In the genomic region with DNA sequence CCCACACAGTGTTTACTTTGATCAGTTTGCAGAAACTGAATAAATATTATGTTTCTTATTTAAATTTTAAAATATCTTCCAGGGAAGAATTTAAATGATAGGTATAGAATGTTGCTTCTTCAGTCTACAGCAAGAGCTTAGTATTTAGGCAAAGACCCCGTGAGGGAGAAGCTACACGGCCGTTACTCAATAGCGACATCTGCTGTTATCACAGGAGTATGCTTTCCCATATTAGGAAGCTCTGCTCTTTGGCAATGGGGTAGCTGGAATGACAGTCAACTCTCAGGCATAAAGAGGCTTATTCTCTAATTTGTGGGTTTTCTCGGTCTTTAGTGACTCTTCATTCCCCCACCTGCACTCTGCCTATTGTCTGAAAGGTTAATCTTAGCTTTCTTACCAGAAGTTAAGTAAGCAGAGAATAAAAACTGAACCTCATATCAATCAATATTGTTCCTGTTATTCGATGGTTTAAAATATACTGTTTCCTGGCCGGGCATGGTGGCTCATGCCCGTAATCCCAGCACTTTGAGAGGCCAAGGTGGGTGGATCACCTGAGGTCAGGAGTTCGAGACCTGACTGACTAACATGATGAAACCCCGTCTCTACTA, we compare ENCODE assay signal across 8 cellular contexts. TPM values are rescaled to one million over a fixed set of nuclear protein-coding genes. Genes with fewer than 3 reads are reported as not detected.
DNase-seq lines count a peak whose midpoint lies in the region; ATAC-seq, FAIRE-seq and TF ChIP-seq lines count a peak whose summit lies in the region.

No MANE protein-coding gene starts in this region.

- H3K9me3 Mint-ChIP-seq in activated T-cell treated with anti-CD3 and anti-CD28 coated beads, Interleukin-2, amount 50 U/mL, for 4 hours: no peaks in the 10 kb centered on the region

- H3K4me2 ChIP-seq in osteoblast (ENCODE audit: insufficient read depth, low read length): no peak overlapping the region

- TF ChIP-seq CTCF in AG09309 (IDR thresholded peaks at IDR 0.05; ENCODE audit: control insufficient read depth, insufficient read depth, low read depth, low read length, missing control alignments): peak; percentile 97
- peak; percentile 96 for TF ChIP-seq CTCF in osteoblast (IDR thresholded peaks at IDR 0.05; ENCODE audit: extremely low read depth, low read depth, low read length)

- H3K27me3 ChIP-seq in osteoblast (ENCODE audit: insufficient read depth, low read length): peaks cover 25% of the 10 kb centered on the region

- FAIRE-seq in frontal cortex (lab: Jason Lieb, UNC): peak; percentile 77

- DNase-seq in AG09309 (ENCODE audit: low read depth): no peak
- DNase-seq in NCI-H748 treated with DMSO at 0.1 percent for 48 hours (lab: John Stamatoyannopoulos, UW): peak; percentile 79
- peak; percentile 21 for DNase-seq in activated T-cell treated with anti-CD3 and anti-CD28 coated beads, Interleukin-2, amount 50 U/mL, for 4 hours
- peak; percentile 43 to 68 for DNase-seq in frontal cortex (ENCODE audit: low spot score in 2 of 2)
- DNase-seq in osteoblast (ENCODE audit: insufficient read length, low spot score, missing footprints): no peak

- no peaks in the 10 kb centered on the region for H4K20me1 ChIP-seq in osteoblast (ENCODE audit: insufficient read depth, low read length)

- no peaks in the 10 kb centered on the region for H3K9me3 ChIP-seq in osteoblast (ENCODE audit: low read depth, low read length)

- peaks cover 4% of the 10 kb centered on the region for H3K27me3 Mint-ChIP-seq in activated T-cell treated with anti-CD3 and anti-CD28 coated beads, Interleukin-2, amount 50 U/mL, for 4 hours (ENCODE audit: low read depth)

- H3K4me3 ChIP-seq in AG09309 (ENCODE audit: control insufficient read depth, low read depth, low read length): no peak overlapping the region
- H3K4me3 ChIP-seq in osteoblast (ENCODE audit: insufficient read depth, low read length): no peak overlapping the region

- H3K36me3 Mint-ChIP-seq in activated T-cell treated with anti-CD3 and anti-CD28 coated beads, Interleukin-2, amount 50 U/mL, for 4 hours (ENCODE audit: insufficient read depth): no peaks in the 10 kb centered on the region

- no peaks in the 10 kb centered on the region for H3K4me1 Mint-ChIP-seq in activated T-cell treated with anti-CD3 and anti-CD28 coated beads, Interleukin-2, amount 50 U/mL, for 4 hours (ENCODE audit: low read depth)

- no peak overlapping the region for H3K27ac ChIP-seq in osteoblast (ENCODE audit: low read depth, low read length)

- H2AFZ ChIP-seq in osteoblast (ENCODE audit: low read length): peak overlapping the region; percentile 33

- no peaks in the 10 kb centered on the region for H3K36me3 ChIP-seq in osteoblast (ENCODE audit: insufficient read depth, low read length)

- H3K4me1 ChIP-seq in osteoblast (ENCODE audit: insufficient read depth, low read length): no peaks in the 10 kb centered on the region

- no peaks in the 10 kb centered on the region for H3K79me2 ChIP-seq in osteoblast (ENCODE audit: insufficient read depth, low read length)

- no peak overlapping the region for H3K4me3 Mint-ChIP-seq in activated T-cell treated with anti-CD3 and anti-CD28 coated beads, Interleukin-2, amount 50 U/mL, for 4 hours

- ATAC-seq in GM18498 (IDR thresholded peaks at IDR 0.05; ENCODE audit: unreplicated experiment) (peak; percentile 77), HG03432 (IDR thresholded peaks at IDR 0.05; ENCODE audit: unreplicated experiment) (peak; percentile 85), HG02840 (IDR thresholded peaks at IDR 0.05; ENCODE audit: low FRiP score, unreplicated experiment) (no peak)
- peak; percentile 62 to 66 for ATAC-seq in activated T-cell treated with anti-CD3 and anti-CD28 coated beads, Interleukin-2, amount 50 U/mL, for 4 hours

RNA-seq across cellular contexts. Expression of a gene that starts 13.2 kb away (rescaled TPM):
- 1 to 10 TPM; 1.0 to 4.3 (median 4.3) TPM for total RNA-seq in activated T-cell treated with anti-CD3 and anti-CD28 coated beads, Interleukin-2, amount 50 U/mL, for 4 hours
- total RNA-seq in frontal cortex (24.5 TPM), osteoblast (87.2 and 112 TPM in 2 replicates)

RNA-seq across cellular contexts. Expression of a gene that starts 39.3 kb away (rescaled TPM):
- 10 to 100 TPM; 20.5 to 27.1 (median 20.8) TPM for total RNA-seq in activated T-cell treated with anti-CD3 and anti-CD28 coated beads, Interleukin-2, amount 50 U/mL, for 4 hours
- total RNA-seq in frontal cortex (44.4 TPM), osteoblast (36.2 and 44.5 TPM in 2 replicates)

Comparison
In these comparisons a context has a peak if more than half of its experiments do, and no peak if none do; other contexts are left out.
1. DNase-seq: peak in NCI-H748 treated with DMSO at 0.1 percent for 48 hours (single experiment), activated T-cell treated with anti-CD3 and anti-CD28 coated beads, Interleukin-2, amount 50 U/mL, for 4 hours (single experiment) and frontal cortex (2 of 2); none in AG09309 (single experiment) and osteoblast (single experiment).